ENCODE assay signal across 10 cellular contexts in the genomic region with DNA sequence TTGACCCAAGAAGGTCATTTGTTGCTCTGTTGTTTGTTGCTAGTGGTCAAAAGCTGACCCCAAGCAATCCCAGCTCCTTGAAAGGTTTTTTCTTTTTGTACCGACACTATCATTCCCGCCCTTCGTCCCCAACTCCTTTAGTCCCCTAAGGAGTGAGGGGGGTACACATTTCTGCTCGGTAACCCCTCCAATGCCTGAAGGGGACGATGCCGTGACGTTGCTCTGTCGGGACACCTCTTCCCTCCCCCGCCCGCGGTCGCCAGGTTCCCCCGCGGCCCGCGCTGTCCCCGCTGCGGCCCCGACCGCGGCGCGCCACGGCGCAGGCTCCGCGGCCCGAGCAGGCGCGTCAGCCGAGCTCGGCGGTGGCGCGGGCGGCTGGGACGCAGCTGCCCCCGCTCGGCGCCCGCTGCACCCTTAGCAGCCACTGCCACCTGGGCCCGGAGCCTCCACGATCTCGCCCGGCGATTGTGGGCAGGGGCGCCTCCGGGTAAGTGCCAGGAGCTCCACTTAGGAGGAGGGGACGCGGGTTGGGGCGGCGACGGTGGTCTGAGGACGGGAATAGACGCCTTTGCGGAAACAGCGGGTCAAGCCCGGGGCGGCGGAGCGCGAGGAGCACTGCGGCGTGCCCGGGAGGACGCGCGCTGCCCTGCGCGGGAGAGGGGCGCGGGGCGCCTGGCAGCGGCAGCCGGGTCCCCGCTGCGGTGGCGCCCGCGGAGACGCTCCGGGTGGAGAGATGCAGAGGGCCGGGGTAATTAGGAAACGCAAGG. TPM values are rescaled to one million over a fixed set of nuclear protein-coding genes. Genes with fewer than 3 reads are reported as not detected.
DNase-seq lines count a peak whose midpoint lies in the region; ATAC-seq, FAIRE-seq and TF ChIP-seq lines count a peak whose summit lies in the region.
"Had no signal": no experiment of that assay in that cellular context is flagged by ENCODE, and none has a peak within 500 bp of the region (broad histone marks: within the 10 kb centered on the region; RNA-seq: fewer than 3 reads in every experiment).

TSS of gene GLRB (plus strand) at position 340 of the 767 bp plus-strand sequence. CDS start 1,875 bp downstream, outside the sequence.

- no peak within 1 kb of the TSS for H3K27ac ChIP-seq in mesenchymal stem cell (ENCODE audit: low read length, poor library complexity, severe bottlenecking)
- H3K27ac ChIP-seq in CD8-positive, alpha-beta memory T cell (ENCODE audit: low read depth, low read length): no peak within 1 kb of the TSS
- H3K27ac ChIP-seq: epithelial cell of prostate had no signal

- H2BK15ac ChIP-seq in mesenchymal stem cell (ENCODE audit: low read depth, poor library complexity, severe bottlenecking): no peak within 1 kb of the TSS

- CTCF ChIA-PET in CD8-positive, alpha-beta memory T cell (lab: Charles Lee): no interaction called here

- H3K36me3 Mint-ChIP-seq in endothelial cell (ENCODE audit: low read depth, unreplicated experiment): no peaks in the 10 kb centered on the region
- H3K36me3 Mint-ChIP-seq in CD8-positive, alpha-beta memory T cell: no peaks in the 10 kb centered on the region

- no peaks in the 10 kb centered on the region for H3K27me3 ChIP-seq in mesenchymal stem cell (ENCODE audit: control insufficient read depth in 1 of 2, insufficient read depth in 1 of 2, low read length in 2 of 2)
- H3K27me3 ChIP-seq in CD8-positive, alpha-beta memory T cell (ENCODE audit: insufficient read depth, low read length, poor library complexity, severe bottlenecking): no peaks in the 10 kb centered on the region

- peak within 1 kb of the TSS; percentile 80 for H3K4me2 ChIP-seq in mesenchymal stem cell (ENCODE audit: low read length, poor library complexity, severe bottlenecking)

- H3K4ac ChIP-seq in mesenchymal stem cell (ENCODE audit: low read depth in 1 of 2, low read length in 2 of 2): peak within 1 kb of the TSS in 1 of 2 experiments; percentile 20

- H4K8ac ChIP-seq in mesenchymal stem cell (ENCODE audit: low read length): peak within 1 kb of the TSS; percentile 94

- H3K36me3 ChIP-seq in mesenchymal stem cell (ENCODE audit: control insufficient read depth in 1 of 2, insufficient read depth in 2 of 2, low read depth in 1 of 2, low read length in 2 of 2): no peaks in the 10 kb centered on the region
- no peaks in the 10 kb centered on the region for H3K36me3 ChIP-seq in CD8-positive, alpha-beta memory T cell (ENCODE audit: insufficient read depth, low read length)

- ATAC-seq in HG03469 (IDR thresholded peaks at IDR 0.05; ENCODE audit: unreplicated experiment): no peak
- ATAC-seq: HCT116 had no signal

- H3K4me1 ChIP-seq in mesenchymal stem cell (ENCODE audit: control insufficient read depth, insufficient read depth, low read depth, low read length): peaks cover 2% of the 10 kb centered on the region
- no peaks in the 10 kb centered on the region for H3K4me1 ChIP-seq in CD8-positive, alpha-beta memory T cell (ENCODE audit: insufficient read depth, low read length)

- H3K14ac ChIP-seq in mesenchymal stem cell (ENCODE audit: low read length in 2 of 2): peak within 1 kb of the TSS in 1 of 2 experiments; percentile 82

- no peak within 1 kb of the TSS for H3K27ac Mint-ChIP-seq in endothelial cell (ENCODE audit: unreplicated experiment)
- H3K27ac Mint-ChIP-seq in CD8-positive, alpha-beta memory T cell: no peak within 1 kb of the TSS

- H3K4me3 ChIP-seq in mesenchymal stem cell (ENCODE audit: insufficient read depth in 1 of 2, low read depth in 1 of 2, low read length in 2 of 2): peak within 1 kb of the TSS; percentile 76 to 83
- no peak within 1 kb of the TSS for H3K4me3 ChIP-seq in CD8-positive, alpha-beta memory T cell (ENCODE audit: low read length)

- POLR2A ChIA-PET in CD8-positive, alpha-beta memory T cell (lab: Charles Lee): no interaction called here

- H3K23ac ChIP-seq in mesenchymal stem cell (ENCODE audit: low read length in 2 of 2): peak within 1 kb of the TSS in 1 of 2 experiments; percentile 83

- no peaks in the 10 kb centered on the region for H3K4me1 Mint-ChIP-seq in endothelial cell (ENCODE audit: unreplicated experiment)
- H3K4me1 Mint-ChIP-seq in CD8-positive, alpha-beta memory T cell: no peaks in the 10 kb centered on the region

- H2BK12ac ChIP-seq in mesenchymal stem cell (ENCODE audit: low read length in 2 of 2): peak within 1 kb of the TSS in 1 of 2 experiments; percentile 54

- no peaks in the 10 kb centered on the region for H3K27me3 Mint-ChIP-seq in endothelial cell (ENCODE audit: unreplicated experiment)
- H3K27me3 Mint-ChIP-seq in CD8-positive, alpha-beta memory T cell: peaks cover 0 to 2% of the 10 kb centered on the region in 2 donors

- peak within 1 kb of the TSS; percentile 79 for H3K9ac ChIP-seq in mesenchymal stem cell (ENCODE audit: low read length)

- no peaks in the 10 kb centered on the region for H3K9me3 Mint-ChIP-seq in endothelial cell (ENCODE audit: unreplicated experiment)
- peaks cover 2 to 21% (median 10%) of the 10 kb centered on the region in 5 donors for H3K9me3 Mint-ChIP-seq in CD8-positive, alpha-beta memory T cell

- peaks cover 4% of the 10 kb centered on the region for H3K79me1 ChIP-seq in mesenchymal stem cell (replicated peaks; ENCODE audit: low read length, poor library complexity, severe bottlenecking)

- H3K4me3 Mint-ChIP-seq in endothelial cell (ENCODE audit: unreplicated experiment): peak within 1 kb of the TSS; percentile 90
- no peak within 1 kb of the TSS for H3K4me3 Mint-ChIP-seq in CD8-positive, alpha-beta memory T cell

- H2AFZ ChIP-seq in mesenchymal stem cell (ENCODE audit: low read depth, low read length): peak within 1 kb of the TSS; percentile 87

- no peak for TF ChIP-seq CTCF in endothelial cell (IDR thresholded peaks at IDR 0.05; ENCODE audit: unreplicated experiment)

- FAIRE-seq in urothelium cell line (lab: Jason Lieb, UNC): no peak

- H2BK5ac ChIP-seq in mesenchymal stem cell (ENCODE audit: low read depth, low read length, poor library complexity, severe bottlenecking): no peak within 1 kb of the TSS

- H2AK5ac ChIP-seq in mesenchymal stem cell (ENCODE audit: low read length, severe bottlenecking): no peak within 1 kb of the TSS

- DNase-seq in EL (peak; percentile 44), NCI-H460 (ENCODE audit: extremely low read depth, low read depth) (peak; percentile 21), endothelial cell (ENCODE audit: low spot score) (peak; percentile 44), mesenchymal stem cell (peak; percentile 48), urothelium cell line (ENCODE audit: low spot score) (peak; percentile 69), germinal center (ENCODE audit: low spot score) (no peak)
- no peak for DNase-seq in CD8-positive, alpha-beta memory T cell

- no peak within 1 kb of the TSS for H2BK120ac ChIP-seq in mesenchymal stem cell (ENCODE audit: low read depth, low read length)

- WGBS in mesenchymal stem cell: under 1% methylated on average over 59 of the region's 84 CpGs

- peak within 1 kb of the TSS; percentile 53 for H4K91ac ChIP-seq in mesenchymal stem cell (ENCODE audit: low read length)

- H3K18ac ChIP-seq in mesenchymal stem cell (ENCODE audit: low read depth in 1 of 2, low read length in 2 of 2): peak within 1 kb of the TSS; percentile 23 to 63

- H3K9me3 ChIP-seq in mesenchymal stem cell (ENCODE audit: control insufficient read depth, low read length): no peaks in the 10 kb centered on the region
- no peaks in the 10 kb centered on the region for H3K9me3 ChIP-seq in CD8-positive, alpha-beta memory T cell (ENCODE audit: low read length)

RNA-seq across cellular contexts. Expression of gene GLRB, which starts in this region (rescaled TPM):
- 14.7 and 15.8 TPM in 2 replicates for total RNA-seq in NCI-H460 (2014; rRNA removed; shearing (Covaris generic))
- polyA plus RNA-seq in NCI-H460 (2014; cell fraction: nucleus; rRNA removed): 3.9 and 13.5 TPM in 2 replicates
- total RNA-seq in endothelial cell (ENCODE audit: unreplicated experiment): 1.0 TPM
- polyA plus RNA-seq in mesenchymal stem cell (2013, experiment 1 of 2): 4.4 TPM
- polyA plus RNA-seq in mesenchymal stem cell (2013, experiment 2 of 2): 5.6 TPM
- not detected for total RNA-seq in CD8-positive, alpha-beta memory T cell
- polyA plus RNA-seq in CD8-positive, alpha-beta memory T cell: not detected

Comparison
In these comparisons a context has a peak if more than half of its experiments do, and no peak if none do; other contexts are left out.
1. DNase-seq: peak in EL (single experiment), NCI-H460 (single experiment), endothelial cell (single experiment), mesenchymal stem cell (single experiment) and urothelium cell line (single experiment); none in CD8-positive, alpha-beta memory T cell (0 of 5) and germinal center (single experiment).